ENCODE assay signal across 1 cellular context in genomic region chr6:4625557-4625956, GRCh38.
TF ChIP-seq lines count a peak whose summit lies in the region.

No MANE protein-coding gene starts in this region.

TF ChIP-seq in H1, 55 proteins besides CTCF, POLR2A, EP300 and RAD21 (continued from another document):
- TF ChIP-seq RXRA (IDR thresholded peaks at IDR 0.05; ENCODE audit: insufficient read depth, low read depth, low read length) (no peak), HDAC6 (IDR thresholded peaks at IDR 0.05; ENCODE audit: low read depth, low read length) (no peak), TAF1 (IDR thresholded peaks at IDR 0.05; ENCODE audit: low read depth, low read length) (no peak), TAF7 (optimal IDR thresholded peaks at IDR 0.05; ENCODE audit: borderline replicate concordance, low read depth, low read length) (no peak), GTF2F1 (IDR thresholded peaks at IDR 0.05; ENCODE audit: borderline replicate concordance, low read depth, low read length) (no peak), HDAC2 (IDR thresholded peaks at IDR 0.05; ENCODE audit: borderline replicate concordance in 1 of 2, low read depth in 2 of 2, low read length in 2 of 2) (no peak), NRF1 (IDR thresholded peaks at IDR 0.05; ENCODE audit: low read depth, low read length) (no peak), TEAD4 (IDR thresholded peaks at IDR 0.05; ENCODE audit: low read depth, low read length) (no peak), SIX5 (IDR thresholded peaks at IDR 0.05; ENCODE audit: low read depth, low read length) (no peak), CTBP2 (IDR thresholded peaks at IDR 0.05; ENCODE audit: borderline replicate concordance, insufficient read depth, insufficient read length, low read length) (no peak)
TF ChIP-seq in H1: peak in this region for 0.
